10 cellular contexts compared by ENCODE assay signal in the genomic region with DNA sequence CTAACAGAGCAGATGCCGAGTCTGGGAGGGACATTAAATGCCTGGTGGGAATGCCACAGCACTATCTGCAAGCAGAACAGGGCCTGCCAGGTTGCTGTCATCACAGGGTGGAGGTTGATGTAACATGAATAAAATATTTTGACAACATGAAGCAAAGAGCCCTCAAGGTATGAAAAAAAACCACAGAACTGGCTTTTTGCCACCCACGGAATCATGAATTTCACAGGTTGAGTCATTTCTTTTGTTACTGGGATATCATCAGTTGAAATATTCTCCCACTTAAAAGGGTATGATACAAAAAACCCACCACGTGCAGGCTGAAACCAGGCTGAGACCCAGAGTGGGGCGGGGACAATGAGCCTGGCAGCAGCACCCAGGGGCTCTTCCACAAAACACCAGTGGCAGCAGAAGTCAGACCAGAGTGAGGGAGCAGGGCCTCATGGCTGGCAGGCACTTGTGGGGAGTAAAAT.
DNase-seq lines count a peak whose midpoint lies in the region; ATAC-seq lines count a peak whose summit lies in the region.
"Had no signal": no experiment of that assay in that cellular context is flagged by ENCODE, and none has a peak within 500 bp of the region (broad histone marks: within the 10 kb centered on the region; RNA-seq: fewer than 3 reads in every experiment).

No MANE protein-coding gene starts in this region.

- no peaks in the 10 kb centered on the region for H3K79me1 ChIP-seq in mesendoderm (ENCODE audit: low read length)

- no peaks in the 10 kb centered on the region for H3K36me3 Mint-ChIP-seq in activated CD4-positive, alpha-beta memory T cell treated with anti-CD3 and anti-CD28 coated beads for 36 hours
- no peaks in the 10 kb centered on the region for H3K36me3 Mint-ChIP-seq in activated CD4-positive, alpha-beta memory T cell treated with anti-CD3 and anti-CD28 coated beads, Interleukin-2, amount 10 ng/mL, durations not matched to agents 7 days and 5 days (ENCODE audit: low read depth)

- H2BK15ac ChIP-seq in mesendoderm (replicated peaks; ENCODE audit: low read depth) = no peak overlapping the region

- no peak overlapping the region for H3K18ac ChIP-seq in mesendoderm (ENCODE audit: low read length)

- no peak overlapping the region for H3K4ac ChIP-seq in mesendoderm (ENCODE audit: low read depth, low read length)

- H3K56ac ChIP-seq in mesendoderm (ENCODE audit: low read length) = no peak overlapping the region

- H3K27ac Mint-ChIP-seq in activated CD4-positive, alpha-beta memory T cell treated with anti-CD3 and anti-CD28 coated beads for 36 hours = no peak overlapping the region
- no peak overlapping the region for H3K27ac Mint-ChIP-seq in activated CD4-positive, alpha-beta memory T cell treated with anti-CD3 and anti-CD28 coated beads, Interleukin-2, amount 10 ng/mL, durations not matched to agents 7 days and 5 days

- intact Hi-C loops in activated CD4-positive, alpha-beta memory T cell treated with anti-CD3 and anti-CD28 coated beads for 36 hours (cut with micrococcal nuclease) = no loop called here

- DNase-seq in activated CD4-positive, alpha-beta memory T cell treated with anti-CD3 and anti-CD28 coated beads for 36 hours = peak; percentile 40
- no peak for DNase-seq in activated CD4-positive, alpha-beta memory T cell treated with anti-CD3 and anti-CD28 coated beads, Interleukin-2, amount 10 ng/mL, durations not matched to agents 7 days and 5 days
- DNase-seq in SW480 (ENCODE audit: low spot score) = peak; percentile 96
- DNase-seq in glomerular visceral epithelial cell (ENCODE audit: extremely low spot score) = peak; percentile 93
- peak; percentile 63 for DNase-seq in stimulated activated naive CD8-positive, alpha-beta T cell treated with anti-CD3 and anti-CD28 coated beads, Interleukin-15, Interleukin-2, amounts not matched to agents 100 U/mL and 50 U/mL, for 24 hours
- no peak for DNase-seq in left lobe of liver (ENCODE audit: low spot score)
- DNase-seq in mesendoderm = no peak
- DNase-seq in NCI-H2171 treated with DMSO at 0.1 percent for 48 hours (lab: John Stamatoyannopoulos, UW) = no peak

- H3K4me2 ChIP-seq in mesendoderm (ENCODE audit: low read length) = no peak overlapping the region
- H3K4me2 ChIP-seq: BLaER1 had no signal

- no peaks in the 10 kb centered on the region for H3K27me3 ChIP-seq in mesendoderm (ENCODE audit: insufficient read depth, low read length, poor library complexity)
- H3K27me3 ChIP-seq: BLaER1 had no signal

- no peak overlapping the region for H3K4me3 Mint-ChIP-seq in activated CD4-positive, alpha-beta memory T cell treated with anti-CD3 and anti-CD28 coated beads for 36 hours
- H3K4me3 Mint-ChIP-seq in activated CD4-positive, alpha-beta memory T cell treated with anti-CD3 and anti-CD28 coated beads, Interleukin-2, amount 10 ng/mL, durations not matched to agents 7 days and 5 days = no peak overlapping the region

- no peak overlapping the region for H3K4me3 ChIP-seq in mesendoderm (ENCODE audit: low read length)
- H3K4me3 ChIP-seq: BLaER1, dorsolateral prefrontal cortex had no signal

- no peak overlapping the region for H4K5ac ChIP-seq in mesendoderm (ENCODE audit: low read length)

- no peak overlapping the region for H3K23ac ChIP-seq in mesendoderm (ENCODE audit: low read length)

- H3K27ac ChIP-seq in mesendoderm (ENCODE audit: low read depth, low read length) = no peak overlapping the region
- H3K27ac ChIP-seq: BLaER1, dorsolateral prefrontal cortex had no signal

- H3K4me1 ChIP-seq in mesendoderm (ENCODE audit: control insufficient read depth, low read depth, low read length) = no peaks in the 10 kb centered on the region
- H3K4me1 ChIP-seq: BLaER1 had no signal

- H2BK5ac ChIP-seq in mesendoderm (ENCODE audit: low read length) = no peak overlapping the region

- POLR2A ChIA-PET in activated CD4-positive, alpha-beta memory T cell treated with anti-CD3 and anti-CD28 coated beads for 36 hours (lab: Charles Lee) = no interaction called here
- POLR2A ChIA-PET in activated CD4-positive, alpha-beta memory T cell treated with anti-CD3 and anti-CD28 coated beads, Interleukin-2, amount 10 ng/mL, durations not matched to agents 7 days and 5 days (lab: Charles Lee) = no interaction called here

- H3K9me3 Mint-ChIP-seq in activated CD4-positive, alpha-beta memory T cell treated with anti-CD3 and anti-CD28 coated beads for 36 hours = no peaks in the 10 kb centered on the region
- no peaks in the 10 kb centered on the region for H3K9me3 Mint-ChIP-seq in activated CD4-positive, alpha-beta memory T cell treated with anti-CD3 and anti-CD28 coated beads, Interleukin-2, amount 10 ng/mL, durations not matched to agents 7 days and 5 days

- H3K4me1 Mint-ChIP-seq in activated CD4-positive, alpha-beta memory T cell treated with anti-CD3 and anti-CD28 coated beads for 36 hours (ENCODE audit: low read depth) = peaks cover 4% of the 10 kb centered on the region
- no peaks in the 10 kb centered on the region for H3K4me1 Mint-ChIP-seq in activated CD4-positive, alpha-beta memory T cell treated with anti-CD3 and anti-CD28 coated beads, Interleukin-2, amount 10 ng/mL, durations not matched to agents 7 days and 5 days

- no CpG with 5 or more reads among the region's 4 CpGs for WGBS in mesendoderm (ENCODE audit: extremely low coverage, insufficient coverage, low lambda C conversion rate)

- CTCF ChIA-PET in activated CD4-positive, alpha-beta memory T cell treated with anti-CD3 and anti-CD28 coated beads for 36 hours (lab: Charles Lee) = no interaction called here
- CTCF ChIA-PET in activated CD4-positive, alpha-beta memory T cell treated with anti-CD3 and anti-CD28 coated beads, Interleukin-2, amount 10 ng/mL, durations not matched to agents 7 days and 5 days (lab: Charles Lee) = no interaction called here

- no peak overlapping the region for H3K9ac ChIP-seq in mesendoderm (ENCODE audit: low read length)
- H3K9ac ChIP-seq: BLaER1 had no signal

- no peaks in the 10 kb centered on the region for H3K36me3 ChIP-seq in mesendoderm (ENCODE audit: control insufficient read depth, insufficient read depth, low read length)

- no peaks in the 10 kb centered on the region for H3K27me3 Mint-ChIP-seq in activated CD4-positive, alpha-beta memory T cell treated with anti-CD3 and anti-CD28 coated beads for 36 hours
- H3K27me3 Mint-ChIP-seq in activated CD4-positive, alpha-beta memory T cell treated with anti-CD3 and anti-CD28 coated beads, Interleukin-2, amount 10 ng/mL, durations not matched to agents 7 days and 5 days = no peaks in the 10 kb centered on the region

- no peaks in the 10 kb centered on the region for H3K79me2 ChIP-seq in mesendoderm (ENCODE audit: control insufficient read depth, insufficient read depth, low read length)

- no peak overlapping the region for H4K8ac ChIP-seq in mesendoderm (ENCODE audit: low read depth, low read length)

- no peak overlapping the region for H2AK5ac ChIP-seq in mesendoderm (ENCODE audit: low read length)

- no peak overlapping the region for H2BK120ac ChIP-seq in mesendoderm (ENCODE audit: low read depth, low read length)

- ATAC-seq in stimulated activated naive CD8-positive, alpha-beta T cell treated with anti-CD3 and anti-CD28 coated beads, Interleukin-15, Interleukin-2, amounts not matched to agents 100 U/mL and 50 U/mL, for 24 hours = peak; percentile 89
- ATAC-seq in left lobe of liver = no peak

Comparison
In these comparisons a context has a peak if more than half of its experiments do, and no peak if none do; other contexts are left out.
1. DNase-seq: peak in activated CD4-positive, alpha-beta memory T cell treated with anti-CD3 and anti-CD28 coated beads for 36 hours (single experiment), SW480 (single experiment), glomerular visceral epithelial cell (single experiment) and stimulated activated naive CD8-positive, alpha-beta T cell treated with anti-CD3 and anti-CD28 coated beads, Interleukin-15, Interleukin-2, amounts not matched to agents 100 U/mL and 50 U/mL, for 24 hours (single experiment); none in activated CD4-positive, alpha-beta memory T cell treated with anti-CD3 and anti-CD28 coated beads, Interleukin-2, amount 10 ng/mL, durations not matched to agents 7 days and 5 days (single experiment), left lobe of liver (single experiment), mesendoderm (single experiment) and NCI-H2171 treated with DMSO at 0.1 percent for 48 hours (single experiment).